In genomic region chr1:46112108-46112507, GRCh38 we compare ENCODE assay signal across 18 cellular contexts. TPM values are rescaled to one million over a fixed set of nuclear protein-coding genes. Genes with fewer than 3 reads are reported as not detected.
DNase-seq lines count a peak whose midpoint lies in the region; ATAC-seq, FAIRE-seq and TF ChIP-seq lines count a peak whose summit lies in the region.
"Had no signal": no experiment of that assay in that cellular context is flagged by ENCODE, and none has a peak within 500 bp of the region (broad histone marks: within the 10 kb centered on the region; RNA-seq: fewer than 3 reads in every experiment).

No MANE protein-coding gene starts in this region.

- no peak overlapping the region for H4K8ac ChIP-seq in IMR-90 (ENCODE audit: low read depth in 2 of 2, low read length in 2 of 2)

- WGBS in IMR-90 (ENCODE audit: extremely low coverage in 2 of 2, insufficient read length in 1 of 2), 2 experiments: no CpG with 5 or more reads among the region's 1 CpG
- 96% methylated on average over 1 of the region's 1 CpG for WGBS in K562 (ENCODE audit: insufficient coverage, low coverage, missing lambda C conversion rate)

- no TSS peak for BruUV-seq in IMR-90 (replicated peaks; lab: Mats Ljungman, UMichigan)
- BruUV-seq in K562 (replicated peaks; lab: Mats Ljungman, UMichigan): no TSS peak

- intact Hi-C loops in IMR-90 (cut with micrococcal nuclease) (no loop called here), K562 (cut with micrococcal nuclease) (no loop called here), left lung (cut with DNase I) (no loop called here)

- H4K20me1 ChIP-seq in IMR-90 (ENCODE audit: insufficient read depth, low read length): no peaks in the 10 kb centered on the region
- H4K20me1 ChIP-seq in K562 (replicated peaks; ENCODE audit: control insufficient read depth, insufficient read depth, low read length): no peaks in the 10 kb centered on the region

- no peak for FAIRE-seq in K562 (lab: Jason Lieb, UNC)
- FAIRE-seq: GM12891, GM18507 had no signal

- TF ChIP-seq CTCF in IMR-90 (conservative IDR thresholded peaks at IDR 0.05; ENCODE audit: low read depth, low read length) (no peak), K562 (IDR thresholded peaks at IDR 0.05 in 2 of 3, conservative IDR thresholded peaks at IDR 0.05 in 1 of 3; ENCODE audit: insufficient read depth in 2 of 3, low read depth in 1 of 3, low read length in 3 of 3) (no peak), left lung (IDR thresholded peaks at IDR 0.05) (no peak)

- no peak overlapping the region for H2BK5ac ChIP-seq in IMR-90 (ENCODE audit: low read depth, low read length, poor library complexity, severe bottlenecking)

- H3K27ac ChIP-seq in IMR-90 (ENCODE audit: insufficient read depth, low read length) (no peak overlapping the region), K562 (ENCODE audit: extremely low read depth, low read depth, low read length) (no peak overlapping the region), left lung (no peak overlapping the region)

- no peaks in the 10 kb centered on the region for H3K9me1 ChIP-seq in IMR-90 (ENCODE audit: insufficient read depth, low read length)
- no peaks in the 10 kb centered on the region for H3K9me1 ChIP-seq in K562 (ENCODE audit: control insufficient read depth, insufficient read depth, low read length)

- H2BK120ac ChIP-seq in IMR-90 (ENCODE audit: low read depth, low read length): no peak overlapping the region

- TF ChIP-seq EP300 in Ishikawa (IDR thresholded peaks at IDR 0.05; ENCODE audit: borderline replicate concordance) (no peak), K562 (IDR thresholded peaks at IDR 0.05; ENCODE audit: low read length) (no peak)

- DNase-seq in IMR-90 (no peak), K562 (ENCODE audit: extremely low read depth in 1 of 4, low spot score in 3 of 4) (no peak), RPMI8226 (no peak), left lung (no peak), pons (ENCODE audit: low spot score) (no peak)
- DNase-seq: C1 segment of cervical spinal cord; Calu3; CD4-positive, alpha-beta memory T cell; COR-L47; DMS53; DMS79 treated with DMSO at 0.1 percent for 48 hours; GF-D8; GOT3; H7; HCEC 1CT had no signal

- no peaks in the 10 kb centered on the region for H3K79me2 ChIP-seq in K562 (ENCODE audit: control insufficient read depth, insufficient read depth, low read length)

- H3K4ac ChIP-seq in IMR-90 (ENCODE audit: low read depth, low read length): no peak overlapping the region

- no peak overlapping the region for H2BK15ac ChIP-seq in IMR-90 (ENCODE audit: low read depth, low read length)

- H3K36me3 ChIP-seq in IMR-90 (ENCODE audit: control insufficient read depth, insufficient read depth, low read length) (no peaks in the 10 kb centered on the region), K562 (ENCODE audit: control insufficient read depth, insufficient read depth, low read length) (no peaks in the 10 kb centered on the region), left lung (no peaks in the 10 kb centered on the region)

- TF ChIP-seq POLR2A in IMR-90 (IDR thresholded peaks at IDR 0.05; ENCODE audit: low read depth, low read length) (no peak), K562 (conservative IDR thresholded peaks at IDR 0.05) (no peak)

- H3K27me3 ChIP-seq in IMR-90 (ENCODE audit: control insufficient read depth, insufficient read depth, low read length) (no peaks in the 10 kb centered on the region), K562 (ENCODE audit: control insufficient read depth in 2 of 2, insufficient read depth in 2 of 2, low read length in 2 of 2) (no peaks in the 10 kb centered on the region), left lung (no peaks in the 10 kb centered on the region)

- no peak overlapping the region for H4K5ac ChIP-seq in IMR-90 (ENCODE audit: low read depth, low read length)

- H2AK9ac ChIP-seq in IMR-90 (replicated peaks; ENCODE audit: low read depth, low read length, poor library complexity): no peak overlapping the region

- POLR2A ChIA-PET in IMR-90 (lab: Charles Lee; ENCODE audit: unreplicated experiment): no interaction called here
- POLR2A ChIA-PET in K562 (lab: Yijun Ruan, JAX): interaction anchor here (1.4 to 2.0 kb wide), 2 partner anchors 9 to 20 kb away, joined by 4 to 5 read pairs; partner anchors contain the start of gene PIK3R3

- ATAC-seq in IMR-90 (ENCODE audit: low read depth) (no peak), K562 (no peak), left lung (no peak)

- in situ Hi-C loops in IMR-90 (cut with MboI; ENCODE audit: low sequenced_read_pairs) (no loop called here), K562 (cut with MboI) (no loop called here)

- H3K79me1 ChIP-seq in IMR-90 (ENCODE audit: low read depth in 1 of 2, low read length in 2 of 2): peaks cover 0 to 10% of the 10 kb centered on the region in 2 experiments; a peak in 1 of 4 replicates

- H3K4me2 ChIP-seq in IMR-90 (ENCODE audit: low read depth, low read length) (no peak overlapping the region), K562 (ENCODE audit: insufficient read depth, low read length) (no peak overlapping the region)

- CTCF ChIA-PET in IMR-90 (lab: Yijun Ruan, JAX): no interaction called here
- CTCF ChIA-PET in K562 (lab: Yijun Ruan, JAX; ENCODE audit: low intra/inter-chr PET ratio): no interaction called here

- no peak overlapping the region for H3K23ac ChIP-seq in IMR-90 (ENCODE audit: low read depth, low read length)

- no peak overlapping the region for H3K4me3 ChIP-seq in IMR-90 (ENCODE audit: insufficient read depth, low read depth, low read length)
- H3K4me3 ChIP-seq in K562: no peak overlapping the region
- no peak overlapping the region for H3K4me3 ChIP-seq in left lung

- H3K18ac ChIP-seq in IMR-90 (ENCODE audit: low read depth, low read length): no peak overlapping the region

- H3K9ac ChIP-seq in IMR-90 (ENCODE audit: low read depth, low read length) (no peak overlapping the region), K562 (ENCODE audit: insufficient read depth in 1 of 2, low read depth in 2 of 2, low read length in 2 of 2) (no peak overlapping the region)

- H3K14ac ChIP-seq in IMR-90 (replicated peaks; ENCODE audit: low read depth, low read length): no peak overlapping the region

- no peak overlapping the region for H3K56ac ChIP-seq in IMR-90 (ENCODE audit: extremely low read depth, insufficient read depth, low read length)

- H2AK5ac ChIP-seq in IMR-90 (ENCODE audit: low read depth, low read length): no peak overlapping the region

- H4K91ac ChIP-seq in IMR-90 (ENCODE audit: insufficient read depth, low read depth, low read length): no peak overlapping the region

- H3K9me3 ChIP-seq in IMR-90 (ENCODE audit: control insufficient read depth, insufficient read depth, low read length) (no peaks in the 10 kb centered on the region), K562 (replicated peaks; ENCODE audit: control insufficient read depth, insufficient read depth, low read depth, low read length) (no peaks in the 10 kb centered on the region), left lung (no peaks in the 10 kb centered on the region)

- TF ChIP-seq RAD21 in IMR-90 (IDR thresholded peaks at IDR 0.05; ENCODE audit: low read length) (no peak), Ishikawa (IDR thresholded peaks at IDR 0.05; ENCODE audit: low read depth) (no peak), K562 (CRISPR knock-in tag; conservative IDR thresholded peaks at IDR 0.05 in 1 of 2, IDR thresholded peaks at IDR 0.05 in 1 of 2) (no peak)

- H3K4me1 ChIP-seq in IMR-90 (ENCODE audit: control insufficient read depth, insufficient read depth, low read length) (no peaks in the 10 kb centered on the region), K562 (replicated peaks in 1 of 2; ENCODE audit: control insufficient read depth in 2 of 2, insufficient read depth in 2 of 2, low read length in 2 of 2) (peaks cover 7 to 11% of the 10 kb centered on the region in 2 experiments; a peak in 4 of 5 replicates), left lung (peaks cover 0 to 10% of the 10 kb centered on the region in 2 donors)

- H2AFZ ChIP-seq in IMR-90 (replicated peaks; ENCODE audit: low read length, poor library complexity) (no peak overlapping the region), K562 (ENCODE audit: low read depth, low read length) (no peak overlapping the region)

- dilution Hi-C loops in IMR-90 (cut with HindIII; ENCODE audit: low sequenced_read_pairs, unreplicated experiment): no loop called here

- no peak overlapping the region for H2BK20ac ChIP-seq in IMR-90 (ENCODE audit: low read depth, low read length)

TF ChIP-seq in IMR-90, 13 proteins besides CTCF, POLR2A, EP300 and RAD21 (continues in another document):
- no peak for TF ChIP-seq MXI1 (IDR thresholded peaks at IDR 0.05; ENCODE audit: borderline replicate concordance, low read depth, low read length)

TF ChIP-seq in Ishikawa, 13 proteins besides CTCF, POLR2A, EP300 and RAD21 (continues in another document):
- peak; percentile 80 for TF ChIP-seq CEBPB (IDR thresholded peaks at IDR 0.05)

TF ChIP-seq in K562, 482 proteins besides CTCF, POLR2A, EP300 and RAD21 (continues in another document):
- TF ChIP-seq MYNN (IDR thresholded peaks at IDR 0.05): no peak
- TF ChIP-seq MYNN (CRISPR knock-in tag; IDR thresholded peaks at IDR 0.05): no peak
- TF ChIP-seq, protein P1, sequence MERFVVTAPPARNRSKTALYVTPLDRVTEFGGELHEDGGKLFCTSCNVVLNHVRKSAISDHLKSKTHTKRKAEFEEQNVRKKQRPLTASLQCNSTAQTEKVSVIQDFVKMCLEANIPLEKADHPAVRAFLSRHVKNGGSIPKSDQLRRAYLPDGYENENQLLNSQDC (CRISPR knock-in tag; IDR thresholded peaks at IDR 0.05): no peak
- peak; percentile 90 for TF ChIP-seq CEBPB (tag; IDR thresholded peaks at IDR 0.05)

RNA-seq across cellular contexts. Expression of gene PIK3R3, which starts 20.3 kb away (rescaled TPM):
- 9.9 and 14.7 TPM in 2 replicates for total RNA-seq in IMR-90 (2012; rRNA removed)
- 4.3 and 5.3 TPM in 2 replicates for polyA plus RNA-seq in IMR-90 (2012; rRNA removed)
- 1.7 and 2.0 TPM in 2 replicates for polyA plus RNA-seq in IMR-90 (2012; cell fraction: cytosol; rRNA removed)
- 1.6 and 6.0 TPM in 2 replicates for polyA plus RNA-seq in IMR-90 (2012; cell fraction: nucleus; rRNA removed; ENCODE audit: low replicate concordance)
- total RNA-seq in K562 (2011; cell fraction: chromatin; rRNA removed; ENCODE audit: low replicate concordance): 4.0 and 7.6 TPM in 2 replicates
- total RNA-seq in K562 (2011; cell fraction: nucleolus; rRNA removed): 2.3 and 3.6 TPM in 2 replicates
- 6.5 and 7.6 TPM in 2 replicates for total RNA-seq in K562 (2011; cell fraction: nucleoplasm; rRNA removed)
- 3.3 and 4.3 TPM in 2 replicates for total RNA-seq in K562 (2014; rRNA removed)
- total RNA-seq in K562 (2014; rRNA removed; fragmentation: Illumina TruSeq; extraction: Trizol): 5.7 and 6.0 TPM in 2 replicates
- 6.7 and 7.7 TPM in 2 replicates for total RNA-seq in K562 (2015; rRNA removed; fragmentation: Illumina TruSeq; extraction: Trizol)
- 6.1 and 6.2 TPM in 2 replicates for total RNA-seq in K562 (2021)
- polyA plus RNA-seq in K562 (2011; rRNA removed): 5.4 and 5.5 TPM in 2 replicates
- 1.8 and 3.9 TPM in 2 replicates for polyA plus RNA-seq in K562 (2011; cell fraction: cytosol; rRNA removed)
- 2.7 and 4.7 TPM in 2 replicates for polyA plus RNA-seq in K562 (2011; cell fraction: nucleus; rRNA removed)
- 2.0 and 3.8 TPM in 2 replicates for polyA plus RNA-seq in K562 (2012)
- polyA plus RNA-seq in K562 (2014; fragmentation: Illumina TruSeq; extraction: Trizol): 4.0 and 4.6 TPM in 2 replicates
- polyA plus RNA-seq in K562 (2014; fragmentation: Nextera tagmentation; extraction: Ambion mirVana): 1 to 10 TPM; 1.4 to 2.2 TPM
- 2.7 and 3.1 TPM in 2 replicates for polyA plus RNA-seq in K562 (2014; rRNA removed)
- polyA minus RNA-seq in K562 (2011; rRNA and poly(A)+ RNA removed): 8.1 and 13.0 TPM in 2 replicates
- polyA minus RNA-seq in K562 (2011; cell fraction: cytosol; rRNA and poly(A)+ RNA removed): 3.2 and 3.5 TPM in 2 replicates
- polyA minus RNA-seq in K562 (2011; cell fraction: nucleus; rRNA and poly(A)+ RNA removed): 1.6 and 4.8 TPM in 2 replicates
- total RNA-seq in left lung: 10 to 100 TPM; 20.9 to 46.5 TPM
